In the genomic region with DNA sequence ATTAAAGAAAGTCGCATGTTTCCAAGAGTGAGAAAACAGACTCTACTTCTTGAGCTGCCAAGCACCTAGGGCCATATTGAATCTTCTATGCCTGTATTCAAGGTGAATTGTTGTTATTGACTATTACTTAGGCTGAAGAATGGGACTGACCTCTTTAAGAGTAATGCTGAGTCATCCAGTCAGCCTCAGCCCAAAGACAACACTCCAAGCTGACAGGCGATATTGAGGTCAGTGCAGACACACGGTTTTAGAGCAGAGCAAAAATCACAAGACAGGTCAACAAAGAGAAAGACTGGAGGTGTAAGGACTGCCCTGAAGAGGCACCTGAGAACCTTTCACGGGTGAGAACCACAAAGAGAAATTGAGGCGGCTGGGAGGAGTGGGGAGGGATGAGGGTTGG, we compare ENCODE assay signal across 13 cellular contexts.
DNase-seq lines count a peak whose midpoint lies in the region; ATAC-seq and TF ChIP-seq lines count a peak whose summit lies in the region.
"Had no signal": no experiment of that assay in that cellular context is flagged by ENCODE, and none has a peak within 500 bp of the region (broad histone marks: within the 10 kb centered on the region; RNA-seq: fewer than 3 reads in every experiment).

No MANE protein-coding gene starts in this region.

- no peak overlapping the region for H3K4me3 ChIP-seq in PC-9

- H3K4me1 ChIP-seq in PC-9 (replicated peaks; ENCODE audit: insufficient read depth) = no peaks in the 10 kb centered on the region

- no peaks in the 10 kb centered on the region for H4K20me1 ChIP-seq in PC-9 (ENCODE audit: insufficient read depth)

- peaks cover 10% of the 10 kb centered on the region for H3K27me3 Mint-ChIP-seq in nephron progenitor cell (ENCODE audit: low read depth, poor library complexity)

- H3K4me2 ChIP-seq in PC-9 = no peak overlapping the region

- intact Hi-C loops in PC-9 (cut with micrococcal nuclease; ENCODE audit: unreplicated experiment) = no loop called here

- H3K27ac Mint-ChIP-seq in nephron progenitor cell = peak overlapping the region; percentile 96
- H3K27ac Mint-ChIP-seq: naive thymus-derived CD4-positive, alpha-beta T cell; stimulated activated effector memory CD8-positive, alpha-beta T cell treated with anti-CD3 and anti-CD28 coated beads, Interleukin-12 subunit alpha, Interleukin-12 subunit beta, amount 100 ng/mL, for 72 hours had no signal

- H3K4me3 Mint-ChIP-seq in nephron progenitor cell = no peak overlapping the region
- H3K4me3 Mint-ChIP-seq: naive thymus-derived CD4-positive, alpha-beta T cell; stimulated activated effector memory CD8-positive, alpha-beta T cell treated with anti-CD3 and anti-CD28 coated beads, Interleukin-12 subunit alpha, Interleukin-12 subunit beta, amount 100 ng/mL, for 72 hours had no signal

- no peaks in the 10 kb centered on the region for H3K36me3 ChIP-seq in PC-9 (ENCODE audit: low read depth)

- H2AFZ ChIP-seq in PC-9 = no peak overlapping the region

- no peaks in the 10 kb centered on the region for H3K9me2 ChIP-seq in PC-9 (ENCODE audit: insufficient read depth)

- DNase-seq in ELR (ENCODE audit: low read depth) (peak; percentile 34), NCI-H69 (lab: John Stamatoyannopoulos, UW) (peak; percentile 29), erythroblast (lab: John Stamatoyannopoulos, UW) (peak; percentile 34 to 40), nephron progenitor cell (no peak), NOMO-1 (lab: John Stamatoyannopoulos, UW; ENCODE audit: unreplicated experiment in 2 of 2) (no peak), ecto neural progenitor cell (ENCODE audit: low spot score) (no peak), PC-9 (no peak)
- DNase-seq: head of caudate nucleus; naive thymus-derived CD4-positive, alpha-beta T cell; NCI-H2107; SHP77 had no signal

- no peaks in the 10 kb centered on the region for H3F3A ChIP-seq in PC-9 (ENCODE audit: insufficient read depth, low read depth)

- no TSS peak for BruUV-seq in PC-9 (replicated peaks; lab: Mats Ljungman, UMichigan)

- no peak overlapping the region for H3K27ac ChIP-seq in PC-9

- peaks cover 30% of the 10 kb centered on the region for H3K27me3 ChIP-seq in PC-9 (ENCODE audit: insufficient read depth, low read depth)

- H3K9me3 Mint-ChIP-seq in nephron progenitor cell = peaks cover 27% of the 10 kb centered on the region

- POLR2A ChIA-PET in PC-9 (lab: Charles Lee; ENCODE audit: unreplicated experiment) = no interaction called here

- TF ChIP-seq CTCF in nephron progenitor cell (IDR thresholded peaks at IDR 0.05) (no peak), PC-9 (conservative IDR thresholded peaks at IDR 0.05) (no peak)

- peaks cover 48% of the 10 kb centered on the region for H3K4me1 Mint-ChIP-seq in nephron progenitor cell
- H3K4me1 Mint-ChIP-seq: naive thymus-derived CD4-positive, alpha-beta T cell; stimulated activated effector memory CD8-positive, alpha-beta T cell treated with anti-CD3 and anti-CD28 coated beads, Interleukin-12 subunit alpha, Interleukin-12 subunit beta, amount 100 ng/mL, for 72 hours had no signal

- no peaks in the 10 kb centered on the region for H3K36me3 Mint-ChIP-seq in nephron progenitor cell (ENCODE audit: low read depth)
- H3K36me3 Mint-ChIP-seq: stimulated activated effector memory CD8-positive, alpha-beta T cell treated with anti-CD3 and anti-CD28 coated beads, Interleukin-12 subunit alpha, Interleukin-12 subunit beta, amount 100 ng/mL, for 72 hours had no signal

- TF ChIP-seq POLR2A in erythroblast (IDR thresholded peaks at IDR 0.05; ENCODE audit: low read length) = no peak

- no peak for ATAC-seq in GM18519 (IDR thresholded peaks at IDR 0.05; ENCODE audit: low FRiP score, unreplicated experiment)
- ATAC-seq: naive thymus-derived CD4-positive, alpha-beta T cell; stimulated activated effector memory CD8-positive, alpha-beta T cell treated with anti-CD3 and anti-CD28 coated beads, Interleukin-12 subunit alpha, Interleukin-12 subunit beta, amount 100 ng/mL, for 72 hours had no signal

- CTCF ChIA-PET in PC-9 (lab: Charles Lee) = no interaction called here

- H3K9me3 ChIP-seq in PC-9 (ENCODE audit: insufficient read depth, low read depth) = no peaks in the 10 kb centered on the region

- H3K79me2 ChIP-seq in PC-9 (ENCODE audit: low read depth) = no peaks in the 10 kb centered on the region

Comparison
In these comparisons a context has a peak if more than half of its experiments do, and no peak if none do; other contexts are left out.
1. DNase-seq: peak in ELR (single experiment), NCI-H69 (single experiment) and erythroblast (2 of 2); none in nephron progenitor cell (single experiment), NOMO-1 (0 of 2), ecto neural progenitor cell (single experiment) and PC-9 (0 of 2).